In genomic region chr21:44892536-44893277, GRCh38 we compare ENCODE assay signal across 8 cellular contexts.
A peak's percentile ranks its signal among the peaks of the same experiment; 100 is the strongest.
DNase-seq lines count a peak whose midpoint lies in the region; ATAC-seq lines count a peak whose summit lies in the region.

No MANE protein-coding gene starts in this region.

- no peaks in the 10 kb centered on the region for H3K9me3 Mint-ChIP-seq in dendritic cell treated with granulocyte-macrophage colony-stimulating factor and Interleukin-4, amounts not matched to agents 40 ng/mL and 50 ng/mL, for 4 days
- H3K9me3 Mint-ChIP-seq in stimulated activated naive B cell treated with anti-CD40 and anti-IgM and Interleukin-4, amounts not matched to agents 10 μg/mL and 1 μg/mL and 100 μg/mL, for 72 hours, result no peaks in the 10 kb centered on the region

- ATAC-seq in stimulated activated naive B cell treated with anti-CD40 and anti-IgM and Interleukin-4, amounts not matched to agents 10 μg/mL and 1 μg/mL and 100 μg/mL, for 72 hours (replicated peaks), result peak; percentile 85 to 89
- no peak for ATAC-seq in HG03342 (IDR thresholded peaks at IDR 0.05; ENCODE audit: unreplicated experiment)

- H3K36me3 Mint-ChIP-seq in dendritic cell treated with granulocyte-macrophage colony-stimulating factor and Interleukin-4, amounts not matched to agents 40 ng/mL and 50 ng/mL, for 4 days (ENCODE audit: low read depth), result peaks cover 100% of the 10 kb centered on the region
- peaks cover 48 to 58% of the 10 kb centered on the region in 2 donors for H3K36me3 Mint-ChIP-seq in stimulated activated naive B cell treated with anti-CD40 and anti-IgM and Interleukin-4, amounts not matched to agents 10 μg/mL and 1 μg/mL and 100 μg/mL, for 72 hours

- no peak overlapping the region for H3K4me3 Mint-ChIP-seq in dendritic cell treated with granulocyte-macrophage colony-stimulating factor and Interleukin-4, amounts not matched to agents 40 ng/mL and 50 ng/mL, for 4 days
- no peak overlapping the region for H3K4me3 Mint-ChIP-seq in stimulated activated naive B cell treated with anti-CD40 and anti-IgM and Interleukin-4, amounts not matched to agents 10 μg/mL and 1 μg/mL and 100 μg/mL, for 72 hours

- peaks cover 56% of the 10 kb centered on the region for H3K4me1 Mint-ChIP-seq in dendritic cell treated with granulocyte-macrophage colony-stimulating factor and Interleukin-4, amounts not matched to agents 40 ng/mL and 50 ng/mL, for 4 days (ENCODE audit: low read depth)
- H3K4me1 Mint-ChIP-seq in stimulated activated naive B cell treated with anti-CD40 and anti-IgM and Interleukin-4, amounts not matched to agents 10 μg/mL and 1 μg/mL and 100 μg/mL, for 72 hours, result peaks cover 17 to 20% of the 10 kb centered on the region in 2 donors

- peak overlapping the region; percentile 15 for H3K27ac Mint-ChIP-seq in dendritic cell treated with granulocyte-macrophage colony-stimulating factor and Interleukin-4, amounts not matched to agents 40 ng/mL and 50 ng/mL, for 4 days
- no peak overlapping the region for H3K27ac Mint-ChIP-seq in stimulated activated naive B cell treated with anti-CD40 and anti-IgM and Interleukin-4, amounts not matched to agents 10 μg/mL and 1 μg/mL and 100 μg/mL, for 72 hours

- intact Hi-C loops in dendritic cell treated with granulocyte-macrophage colony-stimulating factor and Interleukin-4, amounts not matched to agents 40 ng/mL and 50 ng/mL, for 4 days (cut with micrococcal nuclease), result no loop called here

- peak; percentile 33 for DNase-seq in NK-92 treated with Interleukin-12 subunit alpha and Interleukin-12 subunit beta, amount 100 ng/mL, for 24 hours (lab: John Stamatoyannopoulos, UW)
- no peak for DNase-seq in NK-92 (lab: John Stamatoyannopoulos, UW; ENCODE audit: unreplicated experiment)
- peak; percentile 31 for DNase-seq in NCI-H1092 treated with DMSO at 0.1 percent for 48 hours (lab: John Stamatoyannopoulos, UW)
- DNase-seq in activated CD4-positive, alpha-beta T cell treated with anti-CD3 and anti-CD28 coated beads, Interleukin-2, amount 50 U/mL, for 1 hour, result peak; percentile 80
- peak; percentile 33 for DNase-seq in midbrain (lab: John Stamatoyannopoulos, UW)
- peak; percentile 56 for DNase-seq in stimulated activated naive B cell treated with anti-CD40 and anti-IgM and Interleukin-4, amounts not matched to agents 10 μg/mL and 1 μg/mL and 100 μg/mL, for 72 hours

- no peaks in the 10 kb centered on the region for H3K27me3 Mint-ChIP-seq in dendritic cell treated with granulocyte-macrophage colony-stimulating factor and Interleukin-4, amounts not matched to agents 40 ng/mL and 50 ng/mL, for 4 days
- no peaks in the 10 kb centered on the region for H3K27me3 Mint-ChIP-seq in stimulated activated naive B cell treated with anti-CD40 and anti-IgM and Interleukin-4, amounts not matched to agents 10 μg/mL and 1 μg/mL and 100 μg/mL, for 72 hours
